In genomic region chr10:52233351-52233991, GRCh38 we compare ENCODE assay signal across 8 cellular contexts.
A peak's percentile ranks its signal among the peaks of the same experiment; 100 is the strongest.
DNase-seq lines count a peak whose midpoint lies in the region; ATAC-seq and TF ChIP-seq lines count a peak whose summit lies in the region.
"Not testable (repeated sequence)": the region's sequence is repeated elsewhere in the genome, so short reads cannot be mapped to it uniquely, and the experiment has no call there.

No MANE protein-coding gene starts in this region.

- TSS peak; percentile 69 for BruUV-seq in PC-3 (replicated peaks; lab: Mats Ljungman, UMichigan)

- not testable (repeated sequence) for H3K36me3 ChIP-seq in PC-3 (ENCODE audit: low read depth, low read length); breast epithelium; right lobe of liver; upper lobe of left lung

- not testable (repeated sequence) for H3K27ac Mint-ChIP-seq in activated CD8-positive, alpha-beta T cell treated with anti-CD3 and anti-CD28 coated beads for 36 hours
- peak overlapping the region; percentile 56 for H3K27ac Mint-ChIP-seq in osteocyte (ENCODE audit: unreplicated experiment)

- not testable (repeated sequence) for H3K27me3 Mint-ChIP-seq in activated CD8-positive, alpha-beta T cell treated with anti-CD3 and anti-CD28 coated beads for 36 hours; osteocyte (ENCODE audit: unreplicated experiment)

- POLR2A ChIA-PET in PC-3 (lab: Charles Lee; ENCODE audit: unreplicated experiment); activated CD8-positive, alpha-beta T cell treated with anti-CD3 and anti-CD28 coated beads for 36 hours (lab: Charles Lee): not testable (repeated sequence)

- H3F3A ChIP-seq in PC-3 (ENCODE audit: low read length, unreplicated experiment): not testable (repeated sequence)

- H3K36me3 Mint-ChIP-seq in activated CD8-positive, alpha-beta T cell treated with anti-CD3 and anti-CD28 coated beads for 36 hours (ENCODE audit: low read depth); osteocyte (ENCODE audit: unreplicated experiment): not testable (repeated sequence)

- CTCF ChIA-PET in PC-3 (lab: Charles Lee): interaction anchor here (0.6 kb wide), 1 partner anchor 17 kb away, joined by 4 read pairs; no protein-coding TSS in a partner anchor
- CTCF ChIA-PET in activated CD8-positive, alpha-beta T cell treated with anti-CD3 and anti-CD28 coated beads for 36 hours (lab: Charles Lee): not testable (repeated sequence)

- H3K27ac ChIP-seq in PC-3 (ENCODE audit: low read length): peak overlapping the region; percentile 14
- H3K27ac ChIP-seq in breast epithelium, right lobe of liver, upper lobe of left lung: not testable (repeated sequence)

- peak overlapping the region; percentile 81 for H3K4me2 ChIP-seq in PC-3 (ENCODE audit: low read length)

- H3K9ac ChIP-seq in PC-3 (ENCODE audit: low read length): peak overlapping the region; percentile 29

- ATAC-seq in PC-3; activated CD8-positive, alpha-beta T cell treated with anti-CD3 and anti-CD28 coated beads for 36 hours; upper lobe of left lung (ENCODE audit: low FRiP score in 2 of 2): not testable (repeated sequence)
- peak in 1 of 4 donors; percentile 37 for ATAC-seq in right lobe of liver

- H3K4me3 Mint-ChIP-seq in activated CD8-positive, alpha-beta T cell treated with anti-CD3 and anti-CD28 coated beads for 36 hours: peak overlapping the region; percentile 9
- peak overlapping the region; percentile 73 for H3K4me3 Mint-ChIP-seq in osteocyte (ENCODE audit: unreplicated experiment)

- peak overlapping the region; percentile 77 for H2AFZ ChIP-seq in PC-3 (ENCODE audit: low read length)

- intact Hi-C loops in PC-3 (cut with micrococcal nuclease): loop anchor here (5.0 kb wide), 1 partner anchor 254 kb away; no protein-coding TSS in a partner anchor
- intact Hi-C loops in activated CD8-positive, alpha-beta T cell treated with anti-CD3 and anti-CD28 coated beads for 36 hours (cut with micrococcal nuclease); breast epithelium (cut with DNase I; ENCODE audit: low total_unique reads); right lobe of liver (cut with DNase I): not testable (repeated sequence)

- not testable (repeated sequence) for H3K9me2 ChIP-seq in PC-3 (replicated peaks; ENCODE audit: low read length)

- not testable (repeated sequence) for H3K27me3 ChIP-seq in PC-3 (ENCODE audit: low read length); breast epithelium; right lobe of liver; upper lobe of left lung

- TF ChIP-seq POLR2A in breast epithelium (IDR thresholded peaks at IDR 0.05); right lobe of liver (IDR thresholded peaks at IDR 0.05); upper lobe of left lung (IDR thresholded peaks at IDR 0.05): not testable (repeated sequence)

- not testable (repeated sequence) for TF ChIP-seq CTCF in PC-3 (conservative IDR thresholded peaks at IDR 0.05; ENCODE audit: low read depth, low read length); activated CD8-positive, alpha-beta T cell treated with anti-CD3 and anti-CD28 coated beads for 36 hours (IDR thresholded peaks at IDR 0.05); breast epithelium (IDR thresholded peaks at IDR 0.05); fibroblast of villous mesenchyme (IDR thresholded peaks at IDR 0.05; ENCODE audit: insufficient read depth, low read depth, low read length); right lobe of liver (IDR thresholded peaks at IDR 0.05); osteocyte (IDR thresholded peaks at IDR 0.05); upper lobe of left lung (IDR thresholded peaks at IDR 0.05)

- peaks cover 23% of the 10 kb centered on the region for H3K4me1 ChIP-seq in PC-3 (ENCODE audit: insufficient read depth, low read length)
- H3K4me1 ChIP-seq in breast epithelium, right lobe of liver, upper lobe of left lung: not testable (repeated sequence)

- WGBS in right lobe of liver (ENCODE audit: insufficient coverage, low coverage, low lambda C conversion rate, missing lambda C conversion rate): 11% methylated on average over 4 of the region's 34 CpGs
- 8% methylated on average over 5 of the region's 34 CpGs; no CpG with 5 or more reads in 1 of the 2 donors for WGBS in upper lobe of left lung, 2 donors

- H3K4me3 ChIP-seq in GM08714 (ENCODE audit: low read length) (peak overlapping the region; percentile 45; the same call in 1 of the 2 replicates), PC-3 (ENCODE audit: low read length) (peak overlapping the region; percentile 61), breast epithelium (peak overlapping the region in 2 of 3 donors; percentile 32 to 49), fibroblast of villous mesenchyme (ENCODE audit: low read depth, low read length) (peak overlapping the region; percentile 47), right lobe of liver (peak overlapping the region in 2 of 3 donors; percentile 14 to 42), upper lobe of left lung (peak overlapping the region in 3 of 4 donors; percentile 23 to 38 (median 35))

- TF ChIP-seq EP300 in upper lobe of left lung (IDR thresholded peaks at IDR 0.05): not testable (repeated sequence)

- DNase-seq in PC-3; activated CD8-positive, alpha-beta T cell treated with anti-CD3 and anti-CD28 coated beads for 36 hours; breast epithelium (ENCODE audit: low spot score in 2 of 2); fibroblast of villous mesenchyme (ENCODE audit: low read depth); right lobe of liver; osteocyte (ENCODE audit: extremely low spot score, unreplicated experiment); upper lobe of left lung: not testable (repeated sequence)

- H3K4me1 Mint-ChIP-seq in activated CD8-positive, alpha-beta T cell treated with anti-CD3 and anti-CD28 coated beads for 36 hours (ENCODE audit: low read depth); osteocyte (ENCODE audit: unreplicated experiment): not testable (repeated sequence)

- not testable (repeated sequence) for H3K79me2 ChIP-seq in PC-3 (ENCODE audit: low read length)

- H3K9me3 ChIP-seq in PC-3 (ENCODE audit: low read length); breast epithelium; right lobe of liver; upper lobe of left lung: not testable (repeated sequence)

- not testable (repeated sequence) for H3K9me3 Mint-ChIP-seq in activated CD8-positive, alpha-beta T cell treated with anti-CD3 and anti-CD28 coated beads for 36 hours; osteocyte (ENCODE audit: unreplicated experiment)

- not testable (repeated sequence) for H4K20me1 ChIP-seq in PC-3 (ENCODE audit: low read length)
